14 cellular contexts compared by ENCODE assay signal in the genomic region with DNA sequence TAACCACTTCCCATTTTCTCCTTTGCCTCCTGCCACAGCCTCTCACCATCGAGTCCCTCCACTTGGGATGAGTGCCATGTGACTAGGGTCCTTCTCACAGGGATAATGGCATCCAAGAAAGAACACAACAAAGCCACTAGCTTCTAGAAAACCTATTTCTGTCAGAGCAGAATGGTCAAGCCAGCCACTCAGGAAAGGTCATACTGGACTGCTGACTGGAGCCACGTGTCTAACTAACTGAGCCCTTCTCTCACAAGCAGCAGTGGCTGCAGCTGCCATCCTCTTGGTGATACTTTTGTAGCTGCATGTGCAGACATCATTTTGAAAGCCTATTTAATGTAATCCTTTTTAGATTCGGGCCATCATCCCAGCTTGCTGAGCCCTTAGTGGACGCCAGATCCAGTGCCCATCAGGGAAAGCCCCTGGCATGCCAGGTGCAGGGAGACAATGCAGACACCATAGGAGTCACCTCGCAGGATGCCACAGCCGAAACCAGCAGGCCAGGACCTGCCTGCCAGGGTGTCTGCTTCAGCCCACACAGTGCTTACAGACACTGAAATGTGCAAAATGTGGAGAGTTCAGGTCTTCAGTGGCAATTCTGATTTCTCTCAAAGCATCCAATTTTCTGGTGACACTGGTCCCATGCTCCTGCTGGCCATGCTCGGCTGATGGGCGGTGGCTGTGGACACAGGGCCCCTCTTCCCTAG.
DNase-seq lines count a peak whose midpoint lies in the region; ATAC-seq and TF ChIP-seq lines count a peak whose summit lies in the region.
"Had no signal": no experiment of that assay in that cellular context is flagged by ENCODE, and none has a peak within 500 bp of the region (broad histone marks: within the 10 kb centered on the region; RNA-seq: fewer than 3 reads in every experiment).

No MANE protein-coding gene starts in this region.

- POLR2A ChIA-PET in naive thymus-derived CD8-positive, alpha-beta T cell (lab: Charles Lee) = no interaction called here

- H3K4me1 Mint-ChIP-seq in naive thymus-derived CD8-positive, alpha-beta T cell = peaks cover 34 to 53% (median 45%) of the 10 kb centered on the region in 4 donors
- H3K4me1 Mint-ChIP-seq: H9 had no signal

- ATAC-seq in naive thymus-derived CD8-positive, alpha-beta T cell = no peak
- no peak for ATAC-seq in GM18520 (IDR thresholded peaks at IDR 0.05; ENCODE audit: unreplicated experiment)
- no peak for ATAC-seq in GM19395 (IDR thresholded peaks at IDR 0.05; ENCODE audit: unreplicated experiment)
- no peak for ATAC-seq in HG02840 (IDR thresholded peaks at IDR 0.05; ENCODE audit: low FRiP score, unreplicated experiment)
- ATAC-seq: mucosa of descending colon had no signal

- DNase-seq in HPDE6-E6E7 (ENCODE audit: extremely low spot score) = peak; percentile 66
- DNase-seq in breast epithelium (ENCODE audit: low spot score in 2 of 2) = peak in 1 of 2 donors; percentile 72
- no peak for DNase-seq in naive thymus-derived CD8-positive, alpha-beta T cell
- DNase-seq in KG1 (lab: John Stamatoyannopoulos, UW) = no peak
- DNase-seq: dermis blood vessel endothelial cell; H9; mucosa of descending colon; NCI-H2171; stimulated activated CD4-positive, alpha-beta T cell treated with anti-CD3 and anti-CD28 coated beads, Interleukin-4, amount 100 ng/mL, for 4 hours; stimulated activated naive CD8-positive, alpha-beta T cell treated with anti-CD3 and anti-CD28 coated beads, Interleukin-15, Interleukin-2, amounts not matched to agents 100 U/mL and 50 U/mL, for 24 hours had no signal

- no peak overlapping the region; the same call in 1 of the 2 replicates for H3K9ac ChIP-seq in BLaER1

- H3K4me3 Mint-ChIP-seq in naive thymus-derived CD8-positive, alpha-beta T cell = peak overlapping the region in 3 of 10 donors; percentile 10 to 92 (median 39)
- H3K4me3 Mint-ChIP-seq: H9 had no signal

- intact Hi-C loops in breast epithelium (cut with DNase I; ENCODE audit: low total_unique reads) = no loop called here

- H3K27me3 ChIP-seq in BLaER1 (no peaks in the 10 kb centered on the region), breast epithelium (no peaks in the 10 kb centered on the region)

- H3K27ac ChIP-seq in BLaER1 (peak overlapping the region; percentile 75), breast epithelium (peak overlapping the region; percentile 67 to 75)

- no peaks in the 10 kb centered on the region for H3K9me3 Mint-ChIP-seq in naive thymus-derived CD8-positive, alpha-beta T cell
- H3K9me3 Mint-ChIP-seq: H9 had no signal

- no peak for TF ChIP-seq CTCF in breast epithelium (IDR thresholded peaks at IDR 0.05)

- peak overlapping the region in 6 of 10 donors; percentile 14 to 59 (median 42) for H3K27ac Mint-ChIP-seq in naive thymus-derived CD8-positive, alpha-beta T cell

- no peaks in the 10 kb centered on the region for H3K36me3 Mint-ChIP-seq in naive thymus-derived CD8-positive, alpha-beta T cell

- peaks cover 68% of the 10 kb centered on the region for H4K20me1 ChIP-seq in BLaER1

- no peak overlapping the region for H3K4me3 ChIP-seq in BLaER1
- H3K4me3 ChIP-seq in breast epithelium = no peak overlapping the region
- H3K4me3 ChIP-seq: mucosa of descending colon had no signal

- no peak for TF ChIP-seq POLR2A in breast epithelium (IDR thresholded peaks at IDR 0.05)

- H3K9me3 ChIP-seq in BLaER1 (no peaks in the 10 kb centered on the region), breast epithelium (no peaks in the 10 kb centered on the region)
- H3K9me3 ChIP-seq: mucosa of descending colon had no signal

- H3K36me3 ChIP-seq in BLaER1 (peaks cover 62% of the 10 kb centered on the region), breast epithelium (no peaks in the 10 kb centered on the region)

- peaks cover 0 to 2% (median 0%) of the 10 kb centered on the region in 5 donors for H3K27me3 Mint-ChIP-seq in naive thymus-derived CD8-positive, alpha-beta T cell

- H3K4me1 ChIP-seq in BLaER1 = peaks cover 95% of the 10 kb centered on the region
- H3K4me1 ChIP-seq in breast epithelium = peaks cover 0 to 17% of the 10 kb centered on the region in 2 donors

- H3K4me2 ChIP-seq in BLaER1 = peak overlapping the region; percentile 88
